In genomic region chr17:17358866-17359265, GRCh38 we compare ENCODE assay signal across 24 cellular contexts.
"Had no signal": no experiment of that assay in that cellular context is flagged by ENCODE, and none has a peak within 500 bp of the region (broad histone marks: within the 10 kb centered on the region; RNA-seq: fewer than 3 reads in every experiment).

No MANE protein-coding gene starts in this region.

- H3K4me3 ChIP-seq: ascending aorta, body of pancreas had no signal

- DNase-seq: activated CD4-positive, alpha-beta T cell treated with anti-CD3 and anti-CD28 coated beads for 48 hours; activated CD4-positive, alpha-beta T cell treated with anti-CD3 and anti-CD28 coated beads, Interleukin-2, amount 50 U/mL, for 4 hours; activated CD8-positive, alpha-beta T cell treated with anti-CD3 and anti-CD28 coated beads, Interleukin-2, amount 10 ng/mL, durations not matched to agents 7 days and 5 days; activated naive CD4-positive, alpha-beta T cell treated with anti-CD3 and anti-CD28 coated beads, Interleukin-2, amount 50 U/mL, for 16 hours; activated naive CD8-positive, alpha-beta T cell treated with anti-CD3 and anti-CD28 coated beads, Interleukin-2, amount 10 ng/mL, durations not matched to agents 7 days and 5 days; activated T-cell treated with anti-CD3 and anti-CD28 coated beads, Interleukin-2, amount 50 U/mL, for 1 hour; amniotic stem cell; body of pancreas; central memory CD4-positive, alpha-beta T cell; Karpas-422; MM.1S; NCI-H1105; NCI-H1436; NCI-H1694 treated with DMSO at 0.1 percent for 48 hours; NCI-H2029 treated with DMSO at 0.1 percent for 48 hours; NCI-H510A treated with DMSO at 0.1 percent for 48 hours; NCI-H69; NK-92 treated with Interleukin-12 subunit alpha and Interleukin-12 subunit beta, amount 100 ng/mL, for 24 hours; OCI-M1; RPMI8226 had no signal

- ATAC-seq: activated CD4-positive, CD25-positive, alpha-beta regulatory T cell treated with anti-CD3 and anti-CD28 coated beads, Interleukin-2, amount 50 U/mL, for 24 hours; activated CD8-positive, alpha-beta T cell treated with anti-CD3 and anti-CD28 coated beads, Interleukin-2, amount 10 ng/mL, durations not matched to agents 7 days and 5 days; body of pancreas; Panc1; Right ventricle myocardium inferior had no signal

- H3K36me3 ChIP-seq: ascending aorta had no signal

- H3K9me3 ChIP-seq: body of pancreas had no signal

- H3K27ac ChIP-seq: ascending aorta, body of pancreas had no signal

- H3K27me3 ChIP-seq: ascending aorta, body of pancreas had no signal

- H3K4me1 ChIP-seq: ascending aorta had no signal
